Comparison of ENCODE assay signal across 20 cellular contexts in genomic region chr16:78903237-78903636, GRCh38.
"Had no signal": no experiment of that assay in that cellular context is flagged by ENCODE, and none has a peak within 500 bp of the region (broad histone marks: within the 10 kb centered on the region; RNA-seq: fewer than 3 reads in every experiment).

No MANE protein-coding gene starts in this region.

- H3K27ac Mint-ChIP-seq: activated naive CD4-positive, alpha-beta T cell treated with anti-CD3 and anti-CD28 coated beads, Interleukin-2, amount 50 U/mL, for 24 hours; activated naive CD8-positive, alpha-beta T cell treated with anti-CD3 and anti-CD28 coated beads, Interleukin-2, amount 10 ng/mL, durations not matched to agents 7 days and 5 days; activated T-cell treated with anti-CD3 and anti-CD28 coated beads, Interleukin-2, amount 50 U/mL, for 72 hours; activated T-helper 2 cell treated with anti-CD3 and anti-CD28 coated beads, Interferon-gamma antibody, Interleukin-2, Interleukin-4, amounts not matched to agents 10 μg/mL and 5 μg/mL and 100 μg/mL, durations not matched to agents 14 hours and 24 hours and 36 hours; T-helper 2 cell treated with Interferon-gamma antibody and Interleukin-4, amounts not matched to agents 5 μg/mL and 100 μg/mL, for 36 hours had no signal

- H3K36me3 Mint-ChIP-seq: activated naive CD8-positive, alpha-beta T cell treated with anti-CD3 and anti-CD28 coated beads, Interleukin-2, amount 10 ng/mL, durations not matched to agents 7 days and 5 days had no signal

- ATAC-seq: Panc1 had no signal

- H3K4me1 Mint-ChIP-seq: activated naive CD8-positive, alpha-beta T cell treated with anti-CD3 and anti-CD28 coated beads, Interleukin-2, amount 10 ng/mL, durations not matched to agents 7 days and 5 days; central memory CD8-positive, alpha-beta T cell had no signal

- H3K9me3 Mint-ChIP-seq: activated naive CD4-positive, alpha-beta T cell treated with anti-CD3 and anti-CD28 coated beads, Interleukin-2, amount 50 U/mL, for 24 hours; activated naive CD8-positive, alpha-beta T cell treated with anti-CD3 and anti-CD28 coated beads, Interleukin-2, amount 10 ng/mL, durations not matched to agents 7 days and 5 days; activated T-helper 2 cell treated with anti-CD3 and anti-CD28 coated beads, Interferon-gamma antibody, Interleukin-2, Interleukin-4, amounts not matched to agents 10 μg/mL and 5 μg/mL and 100 μg/mL, durations not matched to agents 14 hours and 24 hours and 36 hours; central memory CD8-positive, alpha-beta T cell; T-helper 2 cell treated with Interferon-gamma antibody and Interleukin-4, amounts not matched to agents 5 μg/mL and 100 μg/mL, for 36 hours had no signal

- H3K27me3 Mint-ChIP-seq: activated naive CD4-positive, alpha-beta T cell treated with anti-CD3 and anti-CD28 coated beads, Interleukin-2, amount 50 U/mL, for 24 hours; activated naive CD8-positive, alpha-beta T cell treated with anti-CD3 and anti-CD28 coated beads, Interleukin-2, amount 10 ng/mL, durations not matched to agents 7 days and 5 days; central memory CD8-positive, alpha-beta T cell had no signal

- DNase-seq: activated CD8-positive, alpha-beta memory T cell treated with anti-CD3 and anti-CD28 coated beads, Interleukin-2, amount 50 U/mL, for 4 hours; activated gamma-delta T cell; activated naive CD4-positive, alpha-beta T cell treated with Interleukin-2 at 50 U/mL for 16 hours; activated naive CD8-positive, alpha-beta T cell treated with anti-CD3 and anti-CD28 coated beads, Interleukin-2, amount 10 ng/mL, durations not matched to agents 7 days and 5 days; activated T-cell treated with anti-CD3 and anti-CD28 coated beads, Interleukin-2, amount 50 U/mL, for 1 hour; activated T-cell treated with anti-CD3 and anti-CD28 coated beads, Interleukin-2, amount 50 U/mL, for 72 hours; amygdala; colonic mucosa; NCI-H1105; NCI-H187 treated with DMSO at 0.1 percent for 48 hours; NCI-H2171 treated with DMSO at 0.1 percent for 48 hours; NCI-H345; NCI-H524 treated with DMSO at 0.1 percent for 48 hours; SHP77; SJCRH30 had no signal

- H3K4me3 Mint-ChIP-seq: activated naive CD4-positive, alpha-beta T cell treated with anti-CD3 and anti-CD28 coated beads, Interleukin-2, amount 50 U/mL, for 24 hours; activated naive CD8-positive, alpha-beta T cell treated with anti-CD3 and anti-CD28 coated beads, Interleukin-2, amount 10 ng/mL, durations not matched to agents 7 days and 5 days; activated T-cell treated with anti-CD3 and anti-CD28 coated beads, Interleukin-2, amount 50 U/mL, for 72 hours; central memory CD8-positive, alpha-beta T cell; T-helper 2 cell treated with Interferon-gamma antibody and Interleukin-4, amounts not matched to agents 5 μg/mL and 100 μg/mL, for 36 hours had no signal
